In genomic region chr14:99342906-99343305, GRCh38 we compare ENCODE assay signal across 35 cellular contexts.
"Had no signal": no experiment of that assay in that cellular context is flagged by ENCODE, and none has a peak within 500 bp of the region (broad histone marks: within the 10 kb centered on the region; RNA-seq: fewer than 3 reads in every experiment).

No MANE protein-coding gene starts in this region.

- H3K27ac ChIP-seq: adrenal gland, body of pancreas, brain microvascular endothelial cell, breast epithelium, VCaP had no signal

- H3K9me3 ChIP-seq: adrenal gland, body of pancreas had no signal

- DNase-seq: activated B cell treated with CpG ODN at 0.5 μM for 24 hours; activated CD4-positive, alpha-beta memory T cell treated with anti-CD3 and anti-CD28 coated beads for 36 hours; activated CD4-positive, alpha-beta T cell treated with anti-CD3 and anti-CD28 coated beads for 4 hours; activated CD4-positive, alpha-beta T cell treated with anti-CD3 and anti-CD28 coated beads, Interleukin-2, amount 10 ng/mL, durations not matched to agents 24 days and 14 days; activated CD4-positive, alpha-beta T cell treated with anti-CD3 and anti-CD28 coated beads, Interleukin-2, amount 50 U/mL, for 1 hour; activated CD4-positive, alpha-beta T cell treated with anti-CD3 and anti-CD28 coated beads, Interleukin-2, amount 50 U/mL, for 4 hours; activated CD4-positive, CD25-positive, alpha-beta regulatory T cell treated with anti-CD3 and anti-CD28 coated beads, Interleukin-2, amount 50 U/mL, for 72 hours; activated CD8-positive, alpha-beta memory T cell treated with anti-CD3 and anti-CD28 coated beads, Interleukin-2, amount 50 U/mL, for 4 hours; activated CD8-positive, alpha-beta T cell treated with anti-CD3 and anti-CD28 coated beads for 36 hours; activated effector memory CD4-positive, alpha-beta T cell treated with anti-CD3 and anti-CD28 coated beads, Interleukin-2, amount 50 U/mL, for 16 hours; activated gamma-delta T cell treated with Interleukin-2 at 50 U/mL for 16 hours; activated naive CD4-positive, alpha-beta T cell; activated naive CD4-positive, alpha-beta T cell treated with anti-CD3 and anti-CD28 coated beads for 36 hours; activated naive CD4-positive, alpha-beta T cell treated with anti-CD3 and anti-CD28 coated beads, Interleukin-2, amount 50 U/mL, for 16 hours; activated naive CD8-positive, alpha-beta T cell treated with anti-CD3 and anti-CD28 coated beads for 36 hours; activated T-cell treated with anti-CD3 and anti-CD28 coated beads for 4 hours; activated T-cell treated with anti-CD3 and anti-CD28 coated beads, Interleukin-2, amount 50 U/mL, for 1 hour; activated T-cell treated with anti-CD3 and anti-CD28 coated beads, Interleukin-2, amount 50 U/mL, for 4 hours; activated T-cell treated with anti-CD3 and anti-CD28 coated beads, Interleukin-2, amount 50 U/mL, for 72 hours; adrenal gland; amniotic stem cell; body of pancreas; brain microvascular endothelial cell; central memory CD4-positive, alpha-beta T cell; SW 1271; T-helper 1 cell; T-helper 9 cell had no signal

- ATAC-seq: activated CD8-positive, alpha-beta T cell treated with anti-CD3 and anti-CD28 coated beads for 36 hours; activated T-cell treated with anti-CD3 and anti-CD28 coated beads, Interleukin-2, amount 50 U/mL, for 4 hours; activated T-helper 17 cell treated with anti-CD3 and anti-CD28 coated beads, Interleukin-2, amount 50 U/mL, for 72 hours; body of pancreas had no signal

- H3K36me3 Mint-ChIP-seq: activated CD4-positive, alpha-beta memory T cell treated with anti-CD3 and anti-CD28 coated beads for 36 hours; activated naive CD8-positive, alpha-beta T cell treated with anti-CD3 and anti-CD28 coated beads for 36 hours had no signal

- H3K4me3 ChIP-seq: adrenal gland, body of pancreas, breast epithelium had no signal

- H3K9me3 Mint-ChIP-seq: activated CD4-positive, alpha-beta memory T cell treated with anti-CD3 and anti-CD28 coated beads for 36 hours; activated CD4-positive, alpha-beta T cell treated with anti-CD3 and anti-CD28 coated beads, Interleukin-2, amount 10 ng/mL, durations not matched to agents 24 days and 14 days; activated CD8-positive, alpha-beta T cell treated with anti-CD3 and anti-CD28 coated beads for 36 hours; activated T-cell treated with anti-CD3 and anti-CD28 coated beads, Interleukin-2, amount 50 U/mL, for 4 hours; activated T-cell treated with anti-CD3 and anti-CD28 coated beads, Interleukin-2, amount 50 U/mL, for 72 hours; activated T-helper 1 cell treated with anti-CD3 and anti-CD28 coated beads, Interleukin-12 subunit alpha, Interleukin-12 subunit beta, Interleukin-2, Interleukin-4 antibody, amounts not matched to agents 30 ng/mL and 10 ng/mL and 1 ng/mL, durations not matched to agents 14 hours and 24 hours and 36 hours; T-helper 2 cell treated with Interferon-gamma antibody and Interleukin-4, amounts not matched to agents 5 μg/mL and 100 μg/mL, for 36 hours had no signal

- FAIRE-seq: astrocyte, TTC549 had no signal

- H3K4me1 Mint-ChIP-seq: activated B cell treated with CpG ODN at 0.5 μM for 24 hours; activated naive CD8-positive, alpha-beta T cell treated with anti-CD3 and anti-CD28 coated beads for 36 hours had no signal

- H3K27ac Mint-ChIP-seq: activated B cell treated with CpG ODN at 0.5 μM for 24 hours; activated CD4-positive, alpha-beta memory T cell treated with anti-CD3 and anti-CD28 coated beads for 36 hours; activated CD4-positive, alpha-beta T cell treated with anti-CD3 and anti-CD28 coated beads, Interleukin-2, amount 10 ng/mL, durations not matched to agents 24 days and 14 days; activated CD8-positive, alpha-beta T cell treated with anti-CD3 and anti-CD28 coated beads for 36 hours; activated naive CD4-positive, alpha-beta T cell treated with anti-CD3 and anti-CD28 coated beads for 36 hours; activated naive CD8-positive, alpha-beta T cell treated with anti-CD3 and anti-CD28 coated beads for 36 hours; activated T-cell treated with anti-CD3 and anti-CD28 coated beads, Interleukin-2, amount 50 U/mL, for 72 hours; activated T-helper 1 cell treated with anti-CD3 and anti-CD28 coated beads, Interleukin-12 subunit alpha, Interleukin-12 subunit beta, Interleukin-2, Interleukin-4 antibody, amounts not matched to agents 30 ng/mL and 10 ng/mL and 1 ng/mL, durations not matched to agents 14 hours and 24 hours and 36 hours; activated T-helper 17 cell treated with anti-CD3 and anti-CD28 coated beads, Interleukin-2, amount 50 U/mL, for 72 hours; T-helper 1 cell treated with Interleukin-12 subunit alpha and Interleukin-12 subunit beta and Interleukin-4 antibody, amounts not matched to agents 30 μg/mL and 1 μg/mL, for 36 hours; T-helper 2 cell treated with Interferon-gamma antibody and Interleukin-4, amounts not matched to agents 5 μg/mL and 100 μg/mL, for 36 hours had no signal

- H3K36me3 ChIP-seq: adrenal gland, brain microvascular endothelial cell, breast epithelium had no signal

- H3K4me1 ChIP-seq: adrenal gland, breast epithelium had no signal

- H3K27me3 ChIP-seq: body of pancreas, brain microvascular endothelial cell had no signal

- H3K4me3 Mint-ChIP-seq: activated B cell treated with CpG ODN at 0.5 μM for 24 hours; activated CD4-positive, alpha-beta memory T cell treated with anti-CD3 and anti-CD28 coated beads for 36 hours; activated CD4-positive, alpha-beta T cell treated with anti-CD3 and anti-CD28 coated beads, Interleukin-2, amount 10 ng/mL, durations not matched to agents 24 days and 14 days; activated CD8-positive, alpha-beta T cell treated with anti-CD3 and anti-CD28 coated beads for 36 hours; activated naive CD4-positive, alpha-beta T cell treated with anti-CD3 and anti-CD28 coated beads for 36 hours; activated naive CD8-positive, alpha-beta T cell treated with anti-CD3 and anti-CD28 coated beads for 36 hours; activated T-cell treated with anti-CD3 and anti-CD28 coated beads, Interleukin-2, amount 50 U/mL, for 4 hours; activated T-cell treated with anti-CD3 and anti-CD28 coated beads, Interleukin-2, amount 50 U/mL, for 72 hours; activated T-helper 1 cell treated with anti-CD3 and anti-CD28 coated beads, Interleukin-12 subunit alpha, Interleukin-12 subunit beta, Interleukin-2, Interleukin-4 antibody, amounts not matched to agents 30 ng/mL and 10 ng/mL and 1 ng/mL, durations not matched to agents 14 hours and 24 hours and 36 hours; activated T-helper 17 cell treated with anti-CD3 and anti-CD28 coated beads, Interleukin-2, amount 50 U/mL, for 72 hours; T-helper 1 cell treated with Interleukin-12 subunit alpha and Interleukin-12 subunit beta and Interleukin-4 antibody, amounts not matched to agents 30 μg/mL and 1 μg/mL, for 36 hours; T-helper 2 cell treated with Interferon-gamma antibody and Interleukin-4, amounts not matched to agents 5 μg/mL and 100 μg/mL, for 36 hours had no signal
